ENCODE assay signal across 10 cellular contexts in the genomic region with DNA sequence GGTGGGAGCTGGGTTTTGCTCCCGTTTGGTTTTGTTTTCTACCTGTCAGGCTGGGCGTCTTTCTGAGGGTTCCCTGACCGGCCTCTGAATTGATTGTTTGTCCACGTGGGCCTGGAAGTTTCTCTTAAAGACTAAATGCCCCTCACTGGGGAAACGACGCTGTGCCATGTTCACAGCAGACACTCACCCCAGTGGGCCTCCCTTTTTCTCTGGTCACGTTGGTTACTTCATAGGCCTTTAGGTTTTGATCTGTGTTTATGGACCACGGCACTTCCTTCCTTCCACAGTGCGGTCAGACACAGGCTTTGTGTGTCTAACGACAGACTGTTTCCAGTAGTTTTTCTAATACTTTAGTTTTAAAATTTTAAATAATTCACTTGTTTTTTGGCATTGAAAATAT. TPM values are rescaled to one million over a fixed set of nuclear protein-coding genes. Genes with fewer than 3 reads are reported as not detected.
A peak's percentile ranks its signal among the peaks of the same experiment; 100 is the strongest.
DNase-seq lines count a peak whose midpoint lies in the region; ATAC-seq lines count a peak whose summit lies in the region.
"Had no signal": no experiment of that assay in that cellular context is flagged by ENCODE, and none has a peak within 500 bp of the region (broad histone marks: within the 10 kb centered on the region; RNA-seq: fewer than 3 reads in every experiment).

No MANE protein-coding gene starts in this region.

- H3K4me1 ChIP-seq in neuronal stem cell (ENCODE audit: control insufficient read depth in 2 of 2, insufficient read depth in 1 of 2, low read depth in 1 of 2, low read length in 2 of 2): peaks cover 6 to 26% of the 10 kb centered on the region in 2 donors

- H3K18ac ChIP-seq in neuronal stem cell (ENCODE audit: low read length): no peak overlapping the region

- no peaks in the 10 kb centered on the region for H3K9me3 Mint-ChIP-seq in activated naive CD4-positive, alpha-beta T cell treated with anti-CD3 and anti-CD28 coated beads, Interleukin-2, amount 50 U/mL, for 72 hours

- no peak overlapping the region for H4K91ac ChIP-seq in neuronal stem cell (ENCODE audit: low read depth, low read length, poor library complexity)

- H3K36me3 Mint-ChIP-seq in activated naive CD4-positive, alpha-beta T cell treated with anti-CD3 and anti-CD28 coated beads, Interleukin-2, amount 50 U/mL, for 72 hours: peaks cover 10 to 12% of the 10 kb centered on the region in 2 donors

- H3K27ac Mint-ChIP-seq in activated naive CD4-positive, alpha-beta T cell treated with anti-CD3 and anti-CD28 coated beads, Interleukin-2, amount 50 U/mL, for 72 hours: peak overlapping the region; percentile 50 to 72

- no peak overlapping the region for H2BK15ac ChIP-seq in neuronal stem cell (ENCODE audit: low read length)

- no peak overlapping the region for H3K4ac ChIP-seq in neuronal stem cell (ENCODE audit: low read length)

- H3K4me3 ChIP-seq in neuronal stem cell (ENCODE audit: low read length in 2 of 2): no peak overlapping the region
- H3K4me3 ChIP-seq: K562 had no signal

- no peaks in the 10 kb centered on the region for H3K9me3 ChIP-seq in neuronal stem cell (replicated peaks in 1 of 2; ENCODE audit: control insufficient read depth in 2 of 2, insufficient read depth in 1 of 2, low read depth in 1 of 2, low read length in 2 of 2)

- H4K8ac ChIP-seq in neuronal stem cell (ENCODE audit: low read depth, low read length): no peak overlapping the region

- H3K27ac ChIP-seq in neuronal stem cell (replicated peaks; ENCODE audit: low read length): no peak overlapping the region

- peak; percentile 38 for DNase-seq in CMK (ENCODE audit: low read depth)
- DNase-seq in KG1 (lab: John Stamatoyannopoulos, UW): peak; percentile 50
- no peak for DNase-seq in activated naive CD4-positive, alpha-beta T cell treated with anti-CD3 and anti-CD28 coated beads, Interleukin-2, amount 50 U/mL, for 72 hours (ENCODE audit: low spot score in 2 of 2)
- DNase-seq in neuronal stem cell (ENCODE audit: low spot score): no peak
- no peak for DNase-seq in EL
- no peak for DNase-seq in NCI-H2171 treated with DMSO at 0.1 percent for 48 hours (lab: John Stamatoyannopoulos, UW)
- DNase-seq in NCI-H2081 treated with DMSO at 0.1 percent for 48 hours (lab: John Stamatoyannopoulos, UW): no peak
- DNase-seq: HCEC 1CT, nucleus accumbens had no signal

- H2BK5ac ChIP-seq in neuronal stem cell (ENCODE audit: low read length): no peak overlapping the region

- peak; percentile 63 for ATAC-seq in activated naive CD4-positive, alpha-beta T cell treated with anti-CD3 and anti-CD28 coated beads, Interleukin-2, amount 50 U/mL, for 72 hours
- ATAC-seq: K562 had no signal

- peaks cover 53 to 95% of the 10 kb centered on the region in 2 donors for H3K36me3 ChIP-seq in neuronal stem cell (replicated peaks in 1 of 2; ENCODE audit: control insufficient read depth in 2 of 2, insufficient read depth in 2 of 2, low read length in 2 of 2)

- H3K23ac ChIP-seq in neuronal stem cell (ENCODE audit: low read depth, low read length, poor library complexity): no peak overlapping the region

- WGBS in neuronal stem cell (ENCODE audit: extremely low coverage in 2 of 2, insufficient read length in 2 of 2, insufficient replicate concordance in 1 of 2), 2 donors: no CpG with 5 or more reads among the region's 10 CpGs

- H2BK120ac ChIP-seq in neuronal stem cell (ENCODE audit: low read depth, low read length): no peak overlapping the region

- peaks cover 14% of the 10 kb centered on the region for H3K79me1 ChIP-seq in neuronal stem cell (ENCODE audit: low read depth, low read length)

- H3K14ac ChIP-seq in neuronal stem cell (ENCODE audit: low read length): no peak overlapping the region

- H2AFZ ChIP-seq in neuronal stem cell (ENCODE audit: low read length): no peak overlapping the region

- no peaks in the 10 kb centered on the region for H3K27me3 ChIP-seq in neuronal stem cell (ENCODE audit: control insufficient read depth in 3 of 3, insufficient read depth in 3 of 3, low read depth in 1 of 3, low read length in 3 of 3)

- peak overlapping the region; percentile 12 for H2AK5ac ChIP-seq in neuronal stem cell (ENCODE audit: low read depth, low read length)

- no peak overlapping the region for H3K4me2 ChIP-seq in neuronal stem cell (ENCODE audit: insufficient read depth, low read length, poor library complexity, severe bottlenecking)

- H2BK12ac ChIP-seq in neuronal stem cell (ENCODE audit: low read length): no peak overlapping the region

- H3K9ac ChIP-seq in neuronal stem cell (ENCODE audit: low read depth, low read length, poor library complexity): no peak overlapping the region

RNA-seq across cellular contexts. Expression of gene NDUFS7, which starts 20.1 kb away (rescaled TPM):
- total RNA-seq in activated naive CD4-positive, alpha-beta T cell treated with anti-CD3 and anti-CD28 coated beads, Interleukin-2, amount 50 U/mL, for 72 hours: 100 to 1,000 TPM in 1 of 2 donors, 10 to 100 TPM in 1; 89.4 to 105 TPM
- 61.9 TPM for polyA plus RNA-seq in neuronal stem cell (2013, experiment 1 of 2)
- polyA plus RNA-seq in neuronal stem cell (2013, experiment 2 of 2): 60.2 TPM

RNA-seq across cellular contexts. Expression of gene GAMT, which starts 37.7 kb away (rescaled TPM):
- 10 to 100 TPM in 1 of 2 donors, 1 to 10 TPM in 1; 4.2 to 30.2 TPM for total RNA-seq in activated naive CD4-positive, alpha-beta T cell treated with anti-CD3 and anti-CD28 coated beads, Interleukin-2, amount 50 U/mL, for 72 hours
- polyA plus RNA-seq in neuronal stem cell (2013, experiment 1 of 2): 41.6 TPM
- 42.6 TPM for polyA plus RNA-seq in neuronal stem cell (2013, experiment 2 of 2)

RNA-seq across cellular contexts. Expression of gene DAZAP1, which starts 43.8 kb away (rescaled TPM):
- total RNA-seq in activated naive CD4-positive, alpha-beta T cell treated with anti-CD3 and anti-CD28 coated beads, Interleukin-2, amount 50 U/mL, for 72 hours: 100 to 1,000 TPM; 194 to 298 TPM
- polyA plus RNA-seq in neuronal stem cell (2013, experiment 1 of 2): 124 TPM
- 126 TPM for polyA plus RNA-seq in neuronal stem cell (2013, experiment 2 of 2)

Comparison
In these comparisons a context has a peak if more than half of its experiments do, and no peak if none do; other contexts are left out.
1. DNase-seq: peak in CMK (single experiment) and KG1 (single experiment); none in activated naive CD4-positive, alpha-beta T cell treated with anti-CD3 and anti-CD28 coated beads, Interleukin-2, amount 50 U/mL, for 72 hours (0 of 2), neuronal stem cell (single experiment), EL (single experiment), NCI-H2171 treated with DMSO at 0.1 percent for 48 hours (single experiment) and NCI-H2081 treated with DMSO at 0.1 percent for 48 hours (single experiment).